In genomic region chr7:135391514-135391913, GRCh38 we compare ENCODE assay signal across 28 cellular contexts.
"Had no signal": no experiment of that assay in that cellular context is flagged by ENCODE, and none has a peak within 500 bp of the region (broad histone marks: within the 10 kb centered on the region; RNA-seq: fewer than 3 reads in every experiment).

No MANE protein-coding gene starts in this region.

- H3K4me3 Mint-ChIP-seq: activated CD4-positive, alpha-beta memory T cell treated with anti-CD3 and anti-CD28 coated beads for 36 hours; activated CD8-positive, alpha-beta memory T cell treated with anti-CD3 and anti-CD28 coated beads, Interleukin-2, amount 10 ng/mL, durations not matched to agents 7 days and 5 days; activated CD8-positive, alpha-beta T cell treated with anti-CD3 and anti-CD28 coated beads, Interleukin-2, amount 10 ng/mL, durations not matched to agents 7 days and 5 days; activated naive CD8-positive, alpha-beta T cell; activated T-helper 17 cell treated with anti-CD3 and anti-CD28 coated beads, Interleukin-2, amount 50 U/mL, for 72 hours had no signal

- H3K4me1 ChIP-seq: colonic mucosa, esophagus squamous epithelium had no signal

- H3K9me3 ChIP-seq: colonic mucosa, esophagus squamous epithelium, gastroesophageal sphincter, heart right ventricle had no signal

- H3K27ac Mint-ChIP-seq: activated CD4-positive, alpha-beta memory T cell treated with anti-CD3 and anti-CD28 coated beads for 36 hours; activated CD8-positive, alpha-beta memory T cell treated with anti-CD3 and anti-CD28 coated beads, Interleukin-2, amount 10 ng/mL, durations not matched to agents 7 days and 5 days; activated CD8-positive, alpha-beta T cell treated with anti-CD3 and anti-CD28 coated beads, Interleukin-2, amount 10 ng/mL, durations not matched to agents 7 days and 5 days; activated naive CD8-positive, alpha-beta T cell; activated T-helper 17 cell treated with anti-CD3 and anti-CD28 coated beads, Interleukin-2, amount 50 U/mL, for 72 hours had no signal

- H3K9me3 Mint-ChIP-seq: activated CD4-positive, alpha-beta memory T cell treated with anti-CD3 and anti-CD28 coated beads for 36 hours; activated T-helper 17 cell treated with anti-CD3 and anti-CD28 coated beads, Interleukin-2, amount 50 U/mL, for 72 hours had no signal

- H3K4me3 ChIP-seq: colonic mucosa, esophagus squamous epithelium, gastroesophageal sphincter, heart right ventricle had no signal

- H3K27me3 Mint-ChIP-seq: activated CD4-positive, alpha-beta memory T cell treated with anti-CD3 and anti-CD28 coated beads for 36 hours; activated CD8-positive, alpha-beta memory T cell treated with anti-CD3 and anti-CD28 coated beads, Interleukin-2, amount 10 ng/mL, durations not matched to agents 7 days and 5 days; activated naive CD8-positive, alpha-beta T cell; activated T-helper 17 cell treated with anti-CD3 and anti-CD28 coated beads, Interleukin-2, amount 50 U/mL, for 72 hours had no signal

- DNase-seq: activated CD4-positive, alpha-beta memory T cell treated with anti-CD3 and anti-CD28 coated beads for 36 hours; activated CD4-positive, alpha-beta T cell treated with anti-CD3 and anti-CD28 coated beads for 48 hours; activated CD4-positive, CD25-positive, alpha-beta regulatory T cell; activated CD8-positive, alpha-beta memory T cell treated with anti-CD3 and anti-CD28 coated beads, Interleukin-2, amount 10 ng/mL, durations not matched to agents 7 days and 5 days; activated CD8-positive, alpha-beta memory T cell treated with anti-CD3 and anti-CD28 coated beads, Interleukin-2, amount 50 U/mL, for 4 hours; activated CD8-positive, alpha-beta T cell treated with anti-CD3 and anti-CD28 coated beads, Interleukin-2, amount 10 ng/mL, durations not matched to agents 7 days and 5 days; activated effector memory CD4-positive, alpha-beta T cell treated with Interleukin-2 at 50 U/mL for 16 hours; activated gamma-delta T cell treated with Interleukin-2 at 50 U/mL for 16 hours; activated naive CD4-positive, alpha-beta T cell treated with anti-CD3 and anti-CD28 coated beads, Interleukin-2, amount 50 U/mL, for 16 hours; activated naive CD4-positive, alpha-beta T cell treated with Interleukin-2 at 50 U/mL for 16 hours; activated T-cell treated with anti-CD3 and anti-CD28 coated beads, Interleukin-2, amount 50 U/mL, for 1 hour; amniotic stem cell; anterior cingulate cortex; brain microvascular endothelial cell; cerebellar nuclear complex; colonic mucosa; effector CD8-positive, alpha-beta T cell; esophagus squamous epithelium; foreskin melanocyte; heart right ventricle; T-helper 9 cell had no signal

- H3K4me1 Mint-ChIP-seq: activated CD8-positive, alpha-beta memory T cell treated with anti-CD3 and anti-CD28 coated beads, Interleukin-2, amount 10 ng/mL, durations not matched to agents 7 days and 5 days; activated T-helper 17 cell treated with anti-CD3 and anti-CD28 coated beads, Interleukin-2, amount 50 U/mL, for 72 hours had no signal

- H3K27ac ChIP-seq: brain microvascular endothelial cell, colonic mucosa, epithelial cell of prostate, esophagus squamous epithelium, gastroesophageal sphincter, heart right ventricle had no signal

- ATAC-seq: activated CD8-positive, alpha-beta memory T cell treated with anti-CD3 and anti-CD28 coated beads, Interleukin-2, amount 10 ng/mL, durations not matched to agents 7 days and 5 days; activated CD8-positive, alpha-beta T cell treated with anti-CD3 and anti-CD28 coated beads, Interleukin-2, amount 10 ng/mL, durations not matched to agents 7 days and 5 days; activated T-helper 17 cell treated with anti-CD3 and anti-CD28 coated beads, Interleukin-2, amount 50 U/mL, for 72 hours; gastroesophageal sphincter; heart right ventricle had no signal

- FAIRE-seq: astrocyte, endometrium, endothelial cell of umbilical vein had no signal
